Comparison of ENCODE assay signal across 15 cellular contexts in genomic region chr2:66550826-66551225, GRCh38.
A peak's percentile ranks its signal among the peaks of the same experiment; 100 is the strongest.
DNase-seq lines count a peak whose midpoint lies in the region; ATAC-seq, FAIRE-seq and TF ChIP-seq lines count a peak whose summit lies in the region.
"Had no signal": no experiment of that assay in that cellular context is flagged by ENCODE, and none has a peak within 500 bp of the region (broad histone marks: within the 10 kb centered on the region; RNA-seq: fewer than 3 reads in every experiment).

No MANE protein-coding gene starts in this region.

- H3K4me1 ChIP-seq in RWPE2 (ENCODE audit: insufficient read depth, poor library complexity, severe bottlenecking), result peaks cover 55% of the 10 kb centered on the region
- peaks cover 2 to 4% of the 10 kb centered on the region in 2 donors for H3K4me1 ChIP-seq in neuronal stem cell (ENCODE audit: control insufficient read depth in 2 of 2, insufficient read depth in 1 of 2, low read depth in 1 of 2, low read length in 2 of 2)
- peaks cover 0 to 18% (median 4%) of the 10 kb centered on the region in 4 donors for H3K4me1 ChIP-seq in transverse colon

- intact Hi-C loops in transverse colon (cut with DNase I; ENCODE audit: low total_unique reads), result no loop called here

- DNase-seq in HPDE6-E6E7 (ENCODE audit: extremely low spot score) (peak; percentile 15), RWPE2 (ENCODE audit: low spot score) (no peak), epithelial cell of prostate (ENCODE audit: low read depth, low spot score) (no peak), mesothelial cell of epicardium (ENCODE audit: low spot score in 2 of 2, unreplicated experiment in 2 of 2) (no peak), RCC 7860 (ENCODE audit: low spot score) (no peak), neuronal stem cell (ENCODE audit: low spot score) (no peak), transverse colon (no peak), NCI-H69 (lab: John Stamatoyannopoulos, UW) (no peak)
- DNase-seq: C1 segment of cervical spinal cord; Calu3; CD4-positive, alpha-beta T cell; DMS 273 treated with DMSO at 0.1 percent for 48 hours had no signal

- no peak overlapping the region for H2BK12ac ChIP-seq in neuronal stem cell (ENCODE audit: low read length)

- no CpG with 5 or more reads among the region's 1 CpG for WGBS in neuronal stem cell (ENCODE audit: extremely low coverage in 2 of 2, insufficient read length in 2 of 2, insufficient replicate concordance in 1 of 2), 2 donors
- 71 to 75% methylated on average over 1 of the region's 1 CpG for WGBS in transverse colon (ENCODE audit: low coverage in 1 of 2), 2 donors

- H3K4ac ChIP-seq in neuronal stem cell (ENCODE audit: low read length), result no peak overlapping the region

- in situ Hi-C loops in transverse colon (cut with MboI; ENCODE audit: low pct_ligation_motif_present in 1 of 4, low pct_unique_long_range_greater_than_20kb in 1 of 4, low sequenced_read_pairs in 3 of 4), result no loop called here

- no peak overlapping the region for H2AK5ac ChIP-seq in neuronal stem cell (ENCODE audit: low read depth, low read length)

- peaks cover 68% of the 10 kb centered on the region for H3K4me1 Mint-ChIP-seq in mesothelial cell of epicardium

- no peak overlapping the region for H3K14ac ChIP-seq in neuronal stem cell (ENCODE audit: low read length)

- no peak overlapping the region for H3K4me2 ChIP-seq in neuronal stem cell (ENCODE audit: insufficient read depth, low read length, poor library complexity, severe bottlenecking)

- no peak for ATAC-seq in RWPE2 (ENCODE audit: low read depth)
- ATAC-seq: HCT116 had no signal

- H3K36me3 Mint-ChIP-seq in mesothelial cell of epicardium, result peaks cover 11% of the 10 kb centered on the region

- FAIRE-seq in RCC 7860 (lab: Jason Lieb, UNC), result no peak
- FAIRE-seq: H54 had no signal

- no peak overlapping the region for H2AFZ ChIP-seq in neuronal stem cell (ENCODE audit: low read length)

- H3K79me1 ChIP-seq in neuronal stem cell (ENCODE audit: low read depth, low read length), result no peaks in the 10 kb centered on the region

- H3K27me3 Mint-ChIP-seq in mesothelial cell of epicardium (ENCODE audit: low read depth), result no peaks in the 10 kb centered on the region

- no peak overlapping the region for H3K4me3 Mint-ChIP-seq in mesothelial cell of epicardium
- H3K4me3 Mint-ChIP-seq: B cell; CD4-positive, alpha-beta T cell had no signal

- no peaks in the 10 kb centered on the region for H3K9me3 ChIP-seq in RWPE2 (ENCODE audit: severe bottlenecking)
- H3K9me3 ChIP-seq in neuronal stem cell (replicated peaks in 1 of 2; ENCODE audit: control insufficient read depth in 2 of 2, insufficient read depth in 1 of 2, low read depth in 1 of 2, low read length in 2 of 2), result no peaks in the 10 kb centered on the region
- H3K9me3 ChIP-seq in transverse colon, result no peaks in the 10 kb centered on the region

- no peak overlapping the region for H3K9ac ChIP-seq in neuronal stem cell (ENCODE audit: low read depth, low read length, poor library complexity)

- H3K9me3 Mint-ChIP-seq in mesothelial cell of epicardium, result no peaks in the 10 kb centered on the region
- H3K9me3 Mint-ChIP-seq: CD4-positive, alpha-beta T cell had no signal

- no peak for TF ChIP-seq POLR2A in transverse colon (IDR thresholded peaks at IDR 0.05)

- TF ChIP-seq EP300 in transverse colon (IDR thresholded peaks at IDR 0.05; ENCODE audit: low read depth), result no peak

- H3K27ac ChIP-seq in RWPE2 (ENCODE audit: poor library complexity, severe bottlenecking), result peak overlapping the region; percentile 53
- peak overlapping the region; percentile 41 for H3K27ac ChIP-seq in epithelial cell of prostate
- H3K27ac ChIP-seq in neuronal stem cell (replicated peaks; ENCODE audit: low read length), result no peak overlapping the region
- H3K27ac ChIP-seq in transverse colon, result peak overlapping the region in 1 of 4 donors; percentile 30

- H2BK15ac ChIP-seq in neuronal stem cell (ENCODE audit: low read length), result no peak overlapping the region

- TF ChIP-seq CTCF in RWPE2 (IDR thresholded peaks at IDR 0.05; ENCODE audit: poor library complexity, severe bottlenecking), result no peak
- TF ChIP-seq CTCF in mesothelial cell of epicardium (IDR thresholded peaks at IDR 0.05; ENCODE audit: unreplicated experiment), result no peak
- no peak for TF ChIP-seq CTCF in transverse colon (IDR thresholded peaks at IDR 0.05)

- H4K91ac ChIP-seq in neuronal stem cell (ENCODE audit: low read depth, low read length, poor library complexity), result no peak overlapping the region

- no peak overlapping the region for H3K23ac ChIP-seq in neuronal stem cell (ENCODE audit: low read depth, low read length, poor library complexity)

- peak overlapping the region; percentile 17 for H3K27ac Mint-ChIP-seq in mesothelial cell of epicardium
- H3K27ac Mint-ChIP-seq: B cell; CD4-positive, alpha-beta T cell had no signal

- H3K4me3 ChIP-seq in RWPE2 (ENCODE audit: severe bottlenecking), result no peak overlapping the region
- H3K4me3 ChIP-seq in neuronal stem cell (ENCODE audit: low read length in 2 of 2), result no peak overlapping the region
- H3K4me3 ChIP-seq in transverse colon, result no peak overlapping the region

- no peak overlapping the region for H2BK120ac ChIP-seq in neuronal stem cell (ENCODE audit: low read depth, low read length)

- H3K18ac ChIP-seq in neuronal stem cell (ENCODE audit: low read length), result no peak overlapping the region

- no peaks in the 10 kb centered on the region for H3K36me3 ChIP-seq in RWPE2 (ENCODE audit: low read depth)
- peaks cover 0 to 11% of the 10 kb centered on the region in 2 donors for H3K36me3 ChIP-seq in neuronal stem cell (replicated peaks in 1 of 2; ENCODE audit: control insufficient read depth in 2 of 2, insufficient read depth in 2 of 2, low read length in 2 of 2)
- H3K36me3 ChIP-seq in transverse colon, result no peaks in the 10 kb centered on the region

- H3K27me3 ChIP-seq in RWPE2 (ENCODE audit: insufficient read depth, poor library complexity, severe bottlenecking) (no peaks in the 10 kb centered on the region), neuronal stem cell (ENCODE audit: control insufficient read depth in 3 of 3, insufficient read depth in 3 of 3, low read depth in 1 of 3, low read length in 3 of 3) (no peaks in the 10 kb centered on the region), transverse colon (no peaks in the 10 kb centered on the region)

- H2BK5ac ChIP-seq in neuronal stem cell (ENCODE audit: low read length), result no peak overlapping the region

- H4K8ac ChIP-seq in neuronal stem cell (ENCODE audit: low read depth, low read length), result no peak overlapping the region
